Comparison of ENCODE assay signal across 1 cellular context in the genomic region with DNA sequence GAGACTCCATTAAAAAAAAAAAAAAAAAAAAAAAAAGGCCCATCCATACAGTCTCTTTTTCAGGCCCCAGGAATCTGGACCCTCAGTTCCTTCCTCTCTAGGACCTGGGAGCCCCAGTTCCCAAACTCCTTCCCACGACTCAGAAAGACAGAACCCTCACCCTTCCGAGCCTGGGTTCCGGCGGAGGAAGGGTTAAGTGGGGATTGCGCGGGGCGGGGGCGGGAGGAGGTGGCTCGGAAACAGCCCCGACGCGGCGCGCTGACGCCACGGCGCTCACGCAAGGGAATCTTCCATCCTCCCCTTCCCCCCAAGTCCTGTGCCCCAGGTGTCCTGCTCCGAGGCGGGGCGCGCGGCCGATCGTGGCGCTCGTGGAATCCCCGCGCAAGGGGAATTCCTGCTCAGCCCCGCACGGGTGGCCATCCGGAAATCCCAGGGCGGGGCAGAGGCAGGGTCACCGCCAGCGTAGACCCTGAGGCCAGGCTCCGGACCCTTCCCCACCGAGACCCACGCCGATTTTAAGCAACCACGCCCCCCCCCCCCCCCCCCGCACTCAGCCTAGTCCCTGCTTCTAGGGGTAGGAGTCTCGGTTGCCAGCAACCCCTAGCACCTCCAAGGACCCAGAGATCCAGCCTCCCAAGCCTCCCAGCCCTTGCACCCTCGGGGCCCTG.
TF ChIP-seq lines count a peak whose summit lies in the region.

No MANE protein-coding gene starts in this region.

TF ChIP-seq in GM12878, 131 proteins besides CTCF, POLR2A, EP300 and RAD21 (continued from another document):
- TF ChIP-seq, protein P1, sequence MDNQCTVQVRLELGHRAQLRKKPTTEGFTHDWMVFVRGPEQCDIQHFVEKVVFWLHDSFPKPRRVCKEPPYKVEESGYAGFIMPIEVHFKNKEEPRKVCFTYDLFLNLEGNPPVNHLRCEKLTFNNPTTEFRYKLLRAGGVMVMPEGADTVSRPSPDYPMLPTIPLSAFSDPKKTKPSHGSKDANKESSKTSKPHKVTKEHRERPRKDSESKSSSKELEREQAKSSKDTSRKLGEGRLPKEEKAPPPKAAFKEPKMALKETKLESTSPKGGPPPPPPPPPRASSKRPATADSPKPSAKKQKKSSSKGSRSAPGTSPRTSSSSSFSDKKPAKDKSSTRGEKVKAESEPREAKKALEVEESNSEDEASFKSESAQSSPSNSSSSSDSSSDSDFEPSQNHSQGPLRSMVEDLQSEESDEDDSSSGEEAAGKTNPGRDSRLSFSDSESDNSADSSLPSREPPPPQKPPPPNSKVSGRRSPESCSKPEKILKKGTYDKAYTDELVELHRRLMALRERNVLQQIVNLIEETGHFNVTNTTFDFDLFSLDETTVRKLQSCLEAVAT (IDR thresholded peaks at IDR 0.05), result peak; percentile 91
- TF ChIP-seq, protein P2, sequence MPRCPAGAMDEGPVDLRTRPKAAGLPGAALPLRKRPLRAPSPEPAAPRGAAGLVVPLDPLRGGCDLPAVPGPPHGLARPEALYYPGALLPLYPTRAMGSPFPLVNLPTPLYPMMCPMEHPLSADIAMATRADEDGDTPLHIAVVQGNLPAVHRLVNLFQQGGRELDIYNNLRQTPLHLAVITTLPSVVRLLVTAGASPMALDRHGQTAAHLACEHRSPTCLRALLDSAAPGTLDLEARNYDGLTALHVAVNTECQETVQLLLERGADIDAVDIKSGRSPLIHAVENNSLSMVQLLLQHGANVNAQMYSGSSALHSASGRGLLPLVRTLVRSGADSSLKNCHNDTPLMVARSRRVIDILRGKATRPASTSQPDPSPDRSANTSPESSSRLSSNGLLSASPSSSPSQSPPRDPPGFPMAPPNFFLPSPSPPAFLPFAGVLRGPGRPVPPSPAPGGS (IDR thresholded peaks at IDR 0.05; ENCODE audit: borderline replicate concordance, insufficient read depth, low read depth, low read length, poor library complexity, severe bottlenecking), result peak; percentile 86
- TF ChIP-seq, protein P3, sequence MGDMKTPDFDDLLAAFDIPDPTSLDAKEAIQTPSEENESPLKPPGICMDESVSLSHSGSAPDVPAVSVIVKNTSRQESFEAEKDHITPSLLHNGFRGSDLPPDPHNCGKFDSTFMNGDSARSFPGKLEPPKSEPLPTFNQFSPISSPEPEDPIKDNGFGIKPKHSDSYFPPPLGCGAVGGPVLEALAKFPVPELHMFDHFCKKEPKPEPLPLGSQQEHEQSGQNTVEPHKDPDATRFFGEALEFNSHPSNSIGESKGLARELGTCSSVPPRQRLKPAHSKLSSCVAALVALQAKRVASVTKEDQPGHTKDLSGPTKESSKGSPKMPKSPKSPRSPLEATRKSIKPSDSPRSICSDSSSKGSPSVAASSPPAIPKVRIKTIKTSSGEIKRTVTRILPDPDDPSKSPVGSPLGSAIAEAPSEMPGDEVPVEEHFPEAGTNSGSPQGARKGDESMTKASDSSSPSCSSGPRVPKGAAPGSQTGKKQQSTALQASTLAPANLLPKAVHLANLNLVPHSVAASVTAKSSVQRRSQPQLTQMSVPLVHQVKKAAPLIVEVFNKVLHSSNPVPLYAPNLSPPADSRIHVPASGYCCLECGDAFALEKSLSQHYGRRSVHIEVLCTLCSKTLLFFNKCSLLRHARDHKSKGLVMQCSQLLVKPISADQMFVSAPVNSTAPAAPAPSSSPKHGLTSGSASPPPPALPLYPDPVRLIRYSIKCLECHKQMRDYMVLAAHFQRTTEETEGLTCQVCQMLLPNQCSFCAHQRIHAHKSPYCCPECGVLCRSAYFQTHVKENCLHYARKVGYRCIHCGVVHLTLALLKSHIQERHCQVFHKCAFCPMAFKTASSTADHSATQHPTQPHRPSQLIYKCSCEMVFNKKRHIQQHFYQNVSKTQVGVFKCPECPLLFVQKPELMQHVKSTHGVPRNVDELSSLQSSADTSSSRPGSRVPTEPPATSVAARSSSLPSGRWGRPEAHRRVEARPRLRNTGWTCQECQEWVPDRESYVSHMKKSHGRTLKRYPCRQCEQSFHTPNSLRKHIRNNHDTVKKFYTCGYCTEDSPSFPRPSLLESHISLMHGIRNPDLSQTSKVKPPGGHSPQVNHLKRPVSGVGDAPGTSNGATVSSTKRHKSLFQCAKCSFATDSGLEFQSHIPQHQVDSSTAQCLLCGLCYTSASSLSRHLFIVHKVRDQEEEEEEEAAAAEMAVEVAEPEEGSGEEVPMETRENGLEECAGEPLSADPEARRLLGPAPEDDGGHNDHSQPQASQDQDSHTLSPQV (IDR thresholded peaks at IDR 0.05), result 0 out of 2 replicates have a peak, but pooled peaks have one; percentile 51
- TF ChIP-seq, protein P4, sequence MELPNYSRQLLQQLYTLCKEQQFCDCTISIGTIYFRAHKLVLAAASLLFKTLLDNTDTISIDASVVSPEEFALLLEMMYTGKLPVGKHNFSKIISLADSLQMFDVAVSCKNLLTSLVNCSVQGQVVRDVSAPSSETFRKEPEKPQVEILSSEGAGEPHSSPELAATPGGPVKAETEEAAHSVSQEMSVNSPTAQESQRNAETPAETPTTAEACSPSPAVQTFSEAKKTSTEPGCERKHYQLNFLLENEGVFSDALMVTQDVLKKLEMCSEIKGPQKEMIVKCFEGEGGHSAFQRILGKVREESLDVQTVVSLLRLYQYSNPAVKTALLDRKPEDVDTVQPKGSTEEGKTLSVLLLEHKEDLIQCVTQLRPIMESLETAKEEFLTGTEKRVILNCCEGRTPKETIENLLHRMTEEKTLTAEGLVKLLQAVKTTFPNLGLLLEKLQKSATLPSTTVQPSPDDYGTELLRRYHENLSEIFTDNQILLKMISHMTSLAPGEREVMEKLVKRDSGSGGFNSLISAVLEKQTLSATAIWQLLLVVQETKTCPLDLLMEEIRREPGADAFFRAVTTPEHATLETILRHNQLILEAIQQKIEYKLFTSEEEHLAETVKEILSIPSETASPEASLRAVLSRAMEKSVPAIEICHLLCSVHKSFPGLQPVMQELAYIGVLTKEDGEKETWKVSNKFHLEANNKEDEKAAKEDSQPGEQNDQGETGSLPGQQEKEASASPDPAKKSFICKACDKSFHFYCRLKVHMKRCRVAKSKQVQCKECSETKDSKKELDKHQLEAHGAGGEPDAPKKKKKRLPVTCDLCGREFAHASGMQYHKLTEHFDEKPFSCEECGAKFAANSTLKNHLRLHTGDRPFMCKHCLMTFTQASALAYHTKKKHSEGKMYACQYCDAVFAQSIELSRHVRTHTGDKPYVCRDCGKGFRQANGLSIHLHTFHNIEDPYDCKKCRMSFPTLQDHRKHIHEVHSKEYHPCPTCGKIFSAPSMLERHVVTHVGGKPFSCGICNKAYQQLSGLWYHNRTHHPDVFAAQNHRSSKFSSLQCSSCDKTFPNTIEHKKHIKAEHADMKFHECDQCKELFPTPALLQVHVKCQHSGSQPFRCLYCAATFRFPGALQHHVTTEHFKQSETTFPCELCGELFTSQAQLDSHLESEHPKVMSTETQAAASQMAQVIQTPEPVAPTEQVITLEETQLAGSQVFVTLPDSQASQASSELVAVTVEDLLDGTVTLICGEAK (IDR thresholded peaks at IDR 0.05; ENCODE audit: borderline replicate concordance), result 0 out of 2 replicates have a peak, but pooled peaks have one; percentile 20
- no peak; the same call in none of the 2 replicates for TF ChIP-seq RUNX3 (IDR thresholded peaks at IDR 0.05; ENCODE audit: low read length)
- peak; percentile 79; the same call in 1 of the 2 replicates for TF ChIP-seq NR2F1 (conservative IDR thresholded peaks at IDR 0.05)
- TF ChIP-seq NRF1 (conservative IDR thresholded peaks at IDR 0.05; ENCODE audit: low read depth, low read length), result no peak
- peak; percentile 98 for TF ChIP-seq BACH1 (IDR thresholded peaks at IDR 0.05; ENCODE audit: borderline replicate concordance)
- peak; percentile 20; the same call in 1 of the 2 replicates for TF ChIP-seq CBFB (IDR thresholded peaks at IDR 0.05; ENCODE audit: low read depth)
- TF ChIP-seq MTA2 (IDR thresholded peaks at IDR 0.05; ENCODE audit: low read depth), result no peak
- peak; percentile 86 for TF ChIP-seq MXI1 (IDR thresholded peaks at IDR 0.05; ENCODE audit: low read depth, low read length)
- TF ChIP-seq EGR1 (IDR thresholded peaks at IDR 0.05; ENCODE audit: borderline replicate concordance in 1 of 2, low read depth in 2 of 2, low read length in 2 of 2), result peak; percentile 84 to 98
- TF ChIP-seq ZSCAN29 (IDR thresholded peaks at IDR 0.05), result no peak
- TF ChIP-seq SP1 (IDR thresholded peaks at IDR 0.05; ENCODE audit: low read depth, low read length), result peak; percentile 67
- TF ChIP-seq, protein P5, sequence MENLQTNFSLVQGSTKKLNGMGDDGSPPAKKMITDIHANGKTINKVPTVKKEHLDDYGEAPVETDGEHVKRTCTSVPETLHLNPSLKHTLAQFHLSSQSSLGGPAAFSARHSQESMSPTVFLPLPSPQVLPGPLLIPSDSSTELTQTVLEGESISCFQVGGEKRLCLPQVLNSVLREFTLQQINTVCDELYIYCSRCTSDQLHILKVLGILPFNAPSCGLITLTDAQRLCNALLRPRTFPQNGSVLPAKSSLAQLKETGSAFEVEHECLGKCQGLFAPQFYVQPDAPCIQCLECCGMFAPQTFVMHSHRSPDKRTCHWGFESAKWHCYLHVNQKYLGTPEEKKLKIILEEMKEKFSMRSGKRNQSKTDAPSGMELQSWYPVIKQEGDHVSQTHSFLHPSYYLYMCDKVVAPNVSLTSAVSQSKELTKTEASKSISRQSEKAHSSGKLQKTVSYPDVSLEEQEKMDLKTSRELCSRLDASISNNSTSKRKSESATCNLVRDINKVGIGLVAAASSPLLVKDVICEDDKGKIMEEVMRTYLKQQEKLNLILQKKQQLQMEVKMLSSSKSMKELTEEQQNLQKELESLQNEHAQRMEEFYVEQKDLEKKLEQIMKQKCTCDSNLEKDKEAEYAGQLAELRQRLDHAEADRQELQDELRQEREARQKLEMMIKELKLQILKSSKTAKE (IDR thresholded peaks at IDR 0.05; ENCODE audit: low read depth, poor library complexity, severe bottlenecking), result no peak
- peak; percentile 88 for TF ChIP-seq CHD2 (IDR thresholded peaks at IDR 0.05; ENCODE audit: borderline replicate concordance, low read depth, low read length)
- TF ChIP-seq TBL1XR1 (IDR thresholded peaks at IDR 0.05; ENCODE audit: low read depth, low read length), result peak; percentile 95
- TF ChIP-seq, protein P6, sequence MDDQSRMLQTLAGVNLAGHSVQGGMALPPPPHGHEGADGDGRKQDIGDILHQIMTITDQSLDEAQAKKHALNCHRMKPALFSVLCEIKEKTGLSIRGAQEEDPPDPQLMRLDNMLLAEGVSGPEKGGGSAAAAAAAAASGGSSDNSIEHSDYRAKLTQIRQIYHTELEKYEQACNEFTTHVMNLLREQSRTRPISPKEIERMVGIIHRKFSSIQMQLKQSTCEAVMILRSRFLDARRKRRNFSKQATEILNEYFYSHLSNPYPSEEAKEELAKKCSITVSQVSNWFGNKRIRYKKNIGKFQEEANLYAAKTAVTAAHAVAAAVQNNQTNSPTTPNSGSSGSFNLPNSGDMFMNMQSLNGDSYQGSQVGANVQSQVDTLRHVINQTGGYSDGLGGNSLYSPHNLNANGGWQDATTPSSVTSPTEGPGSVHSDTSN (IDR thresholded peaks at IDR 0.05; ENCODE audit: insufficient replicate concordance, low read depth, low read length), result peak; percentile 1
- TF ChIP-seq CREM (IDR thresholded peaks at IDR 0.05; ENCODE audit: low read depth), result peak; percentile 93
- peak; percentile 56; the same call in 1 of the 2 replicates for TF ChIP-seq ZBED1 (IDR thresholded peaks at IDR 0.05; ENCODE audit: borderline replicate concordance)
- peak; percentile 50 for TF ChIP-seq MEF2B (IDR thresholded peaks at IDR 0.05; ENCODE audit: partially characterized antibody, poor library complexity, severe bottlenecking)
- TF ChIP-seq ZNF274 (IDR thresholded peaks at IDR 0.05; ENCODE audit: insufficient read depth, insufficient read length), result no peak
- TF ChIP-seq SREBF1 (IDR thresholded peaks at IDR 0.05; ENCODE audit: low read length), result no peak
- 0 out of 2 replicates have a peak, but pooled peaks have one; percentile 28 for TF ChIP-seq ZNF217 (IDR thresholded peaks at IDR 0.05)
- peak; percentile 96 for TF ChIP-seq TCF12 (IDR thresholded peaks at IDR 0.05; ENCODE audit: low read depth, low read length)
- no peak for TF ChIP-seq CBX3 (IDR thresholded peaks at IDR 0.05; ENCODE audit: borderline replicate concordance, low read depth)
- TF ChIP-seq GATAD2B (conservative IDR thresholded peaks at IDR 0.05; ENCODE audit: low read depth), result peak; percentile 78
- no peak; the same call in none of the 2 replicates for TF ChIP-seq NKRF (conservative IDR thresholded peaks at IDR 0.05)
- TF ChIP-seq IKZF1 (conservative IDR thresholded peaks at IDR 0.05), result peak; percentile 76
- TF ChIP-seq MEF2A (IDR thresholded peaks at IDR 0.05; ENCODE audit: insufficient read depth, low read depth, low read length), result 0 out of 2 replicates have a peak, but pooled peaks have one; percentile 21
- no peak for TF ChIP-seq SIN3A (IDR thresholded peaks at IDR 0.05; ENCODE audit: low read depth, low read length)
- peak; percentile 61 for TF ChIP-seq RELB (IDR thresholded peaks at IDR 0.05; ENCODE audit: low read depth)
TF ChIP-seq in GM12878: peak in this region for 50.
